ENCODE assay signal across 13 cellular contexts in the genomic region with DNA sequence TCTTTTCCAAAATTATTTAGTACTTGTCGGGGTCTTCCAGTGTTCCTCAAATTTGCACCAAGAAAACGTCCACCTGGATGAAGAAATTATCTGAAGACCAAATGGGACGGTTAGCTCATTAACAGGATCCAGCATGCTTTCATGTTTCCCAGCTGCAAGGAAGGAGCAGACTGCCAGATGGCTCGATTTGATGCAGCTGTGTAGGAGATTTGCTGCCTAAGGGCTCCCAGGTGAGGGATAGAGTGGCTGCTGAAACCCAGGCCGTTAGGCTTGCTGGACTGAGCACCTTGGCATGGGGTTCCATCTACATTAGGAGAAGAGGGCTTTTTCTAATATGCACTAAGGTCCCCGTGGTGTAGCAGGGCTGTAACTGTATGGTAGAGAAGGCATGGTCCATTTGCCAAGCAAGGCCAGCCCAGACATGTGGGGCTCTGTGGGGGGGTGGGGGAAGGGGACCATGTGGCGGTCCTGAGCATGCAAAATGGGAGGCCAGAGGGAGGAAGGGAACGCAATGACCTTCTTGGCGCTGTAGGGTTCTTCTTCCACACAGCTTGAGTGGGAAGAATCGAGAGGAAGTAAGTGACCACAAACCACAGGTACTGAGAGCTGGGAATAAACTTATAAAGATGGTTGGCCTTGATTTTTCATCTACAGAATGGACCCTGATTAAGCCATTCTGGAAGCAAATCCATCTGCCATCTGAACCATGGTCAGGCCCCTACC.
DNase-seq lines count a peak whose midpoint lies in the region; ATAC-seq, FAIRE-seq and TF ChIP-seq lines count a peak whose summit lies in the region.
"Had no signal": no experiment of that assay in that cellular context is flagged by ENCODE, and none has a peak within 500 bp of the region (broad histone marks: within the 10 kb centered on the region; RNA-seq: fewer than 3 reads in every experiment).

No MANE protein-coding gene starts in this region.

- in situ Hi-C loops in GM12878 (cut with MboI) = no loop called here

- H3K27me3 ChIP-seq in GM12878 (replicated peaks in 1 of 2; ENCODE audit: control insufficient read depth in 2 of 2, insufficient read depth in 2 of 2, low read length in 1 of 2) = no peaks in the 10 kb centered on the region
- H3K27me3 ChIP-seq in small intestine (ENCODE audit: control insufficient read depth in 2 of 2, insufficient read depth in 2 of 2, low read length in 2 of 2) = no peaks in the 10 kb centered on the region

- H3K4me3 ChIP-seq in GM12878 (no peak overlapping the region), small intestine (ENCODE audit: low read depth in 1 of 2, low read length in 2 of 2) (no peak overlapping the region), foreskin fibroblast (ENCODE audit: low read depth in 1 of 2, low read length in 2 of 2) (no peak overlapping the region)

- no peaks in the 10 kb centered on the region for H3K79me2 ChIP-seq in GM12878 (ENCODE audit: control insufficient read depth, insufficient read depth, low read length)

- DNase-seq in NCI-H1092 treated with DMSO at 0.1 percent for 48 hours (lab: John Stamatoyannopoulos, UW) (peak; percentile 18), NCI-H1092 (lab: John Stamatoyannopoulos, UW) (no peak), MV-4-11 (lab: John Stamatoyannopoulos, UW) (peak; percentile 53), NCI-H69 (lab: John Stamatoyannopoulos, UW) (peak; percentile 100), GM12878 (ENCODE audit: low read depth, low spot score) (no peak), small intestine (no peak), NCI-H1105 (lab: John Stamatoyannopoulos, UW) (no peak), foreskin fibroblast (no peak)
- DNase-seq: CD8-positive, alpha-beta T cell; IMR-90; NCI-H1930; RPMI8226 had no signal

- no peak overlapping the region for H3K27ac ChIP-seq in GM12878 (ENCODE audit: control insufficient read depth, insufficient read depth)
- H3K27ac ChIP-seq in small intestine (ENCODE audit: low read depth in 1 of 2, low read length in 1 of 2) = no peak overlapping the region
- H3K27ac ChIP-seq: 22Rv1 had no signal

- no peak overlapping the region for H2AFZ ChIP-seq in GM12878 (ENCODE audit: control insufficient read depth, low read depth, low read length)

- H4K20me1 ChIP-seq in GM12878 (ENCODE audit: control insufficient read depth, insufficient read depth) = no peaks in the 10 kb centered on the region

- no peak for TF ChIP-seq CTCF in GM12878 (IDR thresholded peaks at IDR 0.05 in 2 of 3, conservative IDR thresholded peaks at IDR 0.05 in 1 of 3; ENCODE audit: control insufficient read depth in 2 of 3, extremely low read depth in 1 of 3, insufficient read depth in 1 of 3, low read depth in 3 of 3, low read length in 3 of 3)
- no peak for TF ChIP-seq CTCF in foreskin fibroblast (IDR thresholded peaks at IDR 0.05; ENCODE audit: low read depth, low read length)

- no peaks in the 10 kb centered on the region for H3K36me3 ChIP-seq in GM12878 (ENCODE audit: control insufficient read depth in 2 of 2, insufficient read depth in 2 of 2, low read length in 1 of 2)
- H3K36me3 ChIP-seq in small intestine (ENCODE audit: control insufficient read depth in 2 of 2, insufficient read depth in 2 of 2, low read length in 2 of 2) = no peaks in the 10 kb centered on the region

- no peak for ATAC-seq in GM12878
- ATAC-seq: CD8-positive, alpha-beta T cell had no signal

- TF ChIP-seq EP300 in GM12878 (IDR thresholded peaks at IDR 0.05; ENCODE audit: borderline replicate concordance in 1 of 2, control insufficient read depth in 1 of 2, low read depth in 2 of 2, low read length in 2 of 2) = no peak

- CTCF ChIA-PET in GM12878 (lab: Yijun Ruan, JAX) = interaction anchor here (0.6 kb wide), 1 partner anchor 81 kb away, joined by 3 read pairs; no protein-coding TSS in a partner anchor

- SMC1A ChIA-PET in GM12878 (lab: Charles Lee; ENCODE audit: uncharacterized antibody, unreplicated experiment) = interaction anchor here (1.0 kb wide), 1 partner anchor 17 kb away, joined by 3 read pairs; no protein-coding TSS in a partner anchor

- TF ChIP-seq RAD21 in GM12878 (IDR thresholded peaks at IDR 0.05; ENCODE audit: insufficient read depth, low read depth, low read length) = no peak

- H3K9me3 ChIP-seq in GM12878 (replicated peaks; ENCODE audit: control insufficient read depth, insufficient read depth, low read length) (no peaks in the 10 kb centered on the region), small intestine (ENCODE audit: control insufficient read depth, low read depth) (no peaks in the 10 kb centered on the region)

- H3K9ac ChIP-seq in GM12878 (ENCODE audit: control insufficient read depth, insufficient read depth, low read length) = no peak overlapping the region

- WGBS in GM12878 (ENCODE audit: insufficient coverage, insufficient replicate concordance, low lambda C conversion rate, missing lambda C conversion rate) = 24% methylated on average over 9 of the region's 10 CpGs
- 69 to 76% (median 74%) methylated on average over 10 of the region's 10 CpGs for WGBS in small intestine, 3 donors

- intact Hi-C loops in GM12878 (cut with micrococcal nuclease; ENCODE audit: unreplicated experiment) = no loop called here

- RAD21 ChIA-PET in GM12878 (lab: Charles Lee; ENCODE audit: unreplicated experiment) = no interaction called here

- no peak overlapping the region for H3K4me2 ChIP-seq in GM12878 (ENCODE audit: control insufficient read depth, insufficient read depth)

- TF ChIP-seq POLR2A in GM12878 (IDR thresholded peaks at IDR 0.05; ENCODE audit: low read depth, low read length) = no peak

- H3K4me1 ChIP-seq in GM12878 (ENCODE audit: control insufficient read depth, insufficient read depth, low read length) (peaks cover 5% of the 10 kb centered on the region; the same call in 1 of the 2 replicates), small intestine (ENCODE audit: control insufficient read depth in 2 of 2, insufficient read depth in 1 of 2, low read depth in 1 of 2, low read length in 1 of 2) (no peaks in the 10 kb centered on the region)

- BruUV-seq in GM12878 (replicated peaks; lab: Mats Ljungman, UMichigan) = no TSS peak

- FAIRE-seq in GM12878 (lab: Jason Lieb, UNC) (no peak), small intestine (lab: Jason Lieb, UNC) (no peak)

- POLR2A ChIA-PET in GM12878 (lab: Charles Lee) = no interaction called here

TF ChIP-seq in GM12878, 131 proteins besides CTCF, POLR2A, EP300 and RAD21:
- peak; percentile 18; the same call in 1 of the 2 replicates for TF ChIP-seq RUNX3 (IDR thresholded peaks at IDR 0.05; ENCODE audit: low read length)
- no peak for TF ChIP-seq TARDBP (IDR thresholded peaks at IDR 0.05; ENCODE audit: borderline replicate concordance)

Comparison
In these comparisons a context has a peak if more than half of its experiments do, and no peak if none do; other contexts are left out.
1. DNase-seq: peak in NCI-H1092 treated with DMSO at 0.1 percent for 48 hours (single experiment), MV-4-11 (single experiment) and NCI-H69 (single experiment); none in NCI-H1092 (single experiment), GM12878 (single experiment), small intestine (single experiment), NCI-H1105 (single experiment) and foreskin fibroblast (0 of 2).